In genomic region chr15:42373936-42374335, GRCh38 we compare ENCODE assay signal across 22 cellular contexts.
"Had no signal": no experiment of that assay in that cellular context is flagged by ENCODE, and none has a peak within 500 bp of the region (broad histone marks: within the 10 kb centered on the region; RNA-seq: fewer than 3 reads in every experiment).

No MANE protein-coding gene starts in this region.

- H3K27ac ChIP-seq: brain microvascular endothelial cell, esophagus squamous epithelium had no signal

- H3K36me3 ChIP-seq: brain microvascular endothelial cell, esophagus squamous epithelium had no signal

- H3K4me1 ChIP-seq: esophagus squamous epithelium had no signal

- DNase-seq: activated CD4-positive, alpha-beta memory T cell treated with anti-CD3 and anti-CD28 coated beads, Interleukin-2, amount 10 ng/mL, durations not matched to agents 7 days and 5 days; activated CD4-positive, alpha-beta T cell treated with anti-CD3 and anti-CD28 coated beads for 36 hours; activated CD4-positive, alpha-beta T cell treated with anti-CD3 and anti-CD28 coated beads, Interleukin-2, amount 10 ng/mL, durations not matched to agents 24 days and 14 days; activated CD4-positive, alpha-beta T cell treated with anti-CD3 and anti-CD28 coated beads, Interleukin-2, amount 50 U/mL, for 4 hours; activated CD4-positive, CD25-positive, alpha-beta regulatory T cell; activated CD4-positive, CD25-positive, alpha-beta regulatory T cell treated with anti-CD3 and anti-CD28 coated beads, Interleukin-2, amount 50 U/mL, for 72 hours; activated CD8-positive, alpha-beta memory T cell treated with anti-CD3 and anti-CD28 coated beads, Interleukin-2, amount 50 U/mL, for 48 hours; activated effector memory CD4-positive, alpha-beta T cell treated with Interleukin-2 at 50 U/mL for 16 hours; activated gamma-delta T cell treated with Interleukin-2 at 50 U/mL for 16 hours; activated naive CD4-positive, alpha-beta T cell treated with anti-CD3 and anti-CD28 coated beads, Interleukin-2, amount 50 U/mL, for 16 hours; activated naive CD4-positive, alpha-beta T cell treated with Interleukin-2 at 50 U/mL for 16 hours; activated T-cell treated with anti-CD3 and anti-CD28 coated beads for 4 hours; activated T-cell treated with anti-CD3 and anti-CD28 coated beads, Interleukin-2, amount 50 U/mL, for 24 hours; activated T-cell treated with anti-CD3 and anti-CD28 coated beads, Interleukin-2, amount 50 U/mL, for 72 hours; amniotic stem cell; brain microvascular endothelial cell; cortex of kidney; effector CD4-positive, alpha-beta T cell; effector memory CD8-positive, alpha-beta T cell; erythroblast; esophagus squamous epithelium; T-helper 2 cell had no signal

- H3K27me3 ChIP-seq: brain microvascular endothelial cell, esophagus squamous epithelium had no signal

- H3K4me3 ChIP-seq: esophagus squamous epithelium had no signal

- ATAC-seq: activated CD4-positive, alpha-beta T cell treated with anti-CD3 and anti-CD28 coated beads for 36 hours; activated T-cell treated with anti-CD3 and anti-CD28 coated beads, Interleukin-2, amount 50 U/mL, for 72 hours; effector memory CD8-positive, alpha-beta T cell had no signal
